ENCODE assay signal across 22 cellular contexts in the genomic region with DNA sequence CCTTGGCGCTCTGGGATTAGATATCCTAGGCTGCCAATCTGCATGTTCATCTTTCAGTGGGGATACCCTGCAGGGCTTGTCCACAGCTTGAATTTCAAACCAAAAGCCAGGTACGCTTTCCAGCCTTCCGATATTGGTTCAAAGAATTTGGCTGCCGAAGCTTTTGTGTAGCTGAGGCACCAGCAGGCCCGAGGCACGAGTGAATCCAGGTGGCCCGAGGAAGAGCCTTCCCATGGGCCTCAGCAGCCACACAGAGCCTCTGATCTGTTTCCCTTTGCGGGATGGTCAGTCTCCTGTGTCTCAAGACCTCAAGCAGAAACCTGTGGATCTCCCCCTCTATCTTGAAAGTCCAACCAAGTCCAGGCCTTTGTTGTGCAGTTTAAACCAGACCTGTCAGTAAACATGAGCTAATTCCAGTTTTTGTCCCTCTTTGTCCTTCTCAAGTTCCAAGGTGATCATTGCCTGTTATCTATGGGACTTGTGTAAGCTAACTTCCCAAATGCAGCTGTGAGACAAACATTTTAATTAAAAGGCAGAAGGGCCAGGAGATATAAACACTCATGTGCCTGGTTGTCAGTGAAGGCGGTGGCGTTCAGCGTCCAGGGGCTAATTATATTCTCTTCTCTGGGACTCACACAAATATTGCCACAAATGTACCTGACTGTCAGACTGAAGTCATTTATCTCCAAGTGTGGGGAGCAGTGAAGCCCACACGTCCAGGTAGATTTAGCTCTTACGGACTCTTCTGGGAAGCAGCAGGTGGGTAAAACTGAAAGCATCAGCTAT. TPM values are rescaled to one million over a fixed set of nuclear protein-coding genes. Genes with fewer than 3 reads are reported as not detected.
DNase-seq lines count a peak whose midpoint lies in the region; ATAC-seq and TF ChIP-seq lines count a peak whose summit lies in the region.
"Had no signal": no experiment of that assay in that cellular context is flagged by ENCODE, and none has a peak within 500 bp of the region (broad histone marks: within the 10 kb centered on the region; RNA-seq: fewer than 3 reads in every experiment).

No MANE protein-coding gene starts in this region.

- no peak overlapping the region for H3K4me3 ChIP-seq in testis
- H3K4me3 ChIP-seq: SJSA1 had no signal

- H3K9me3 ChIP-seq in KOPT-K1 (ENCODE audit: insufficient read depth, low read length, poor library complexity, severe bottlenecking) = no peaks in the 10 kb centered on the region
- H3K9me3 ChIP-seq in testis = no peaks in the 10 kb centered on the region

- ATAC-seq in GM19328 (IDR thresholded peaks at IDR 0.05; ENCODE audit: unreplicated experiment) = no peak
- ATAC-seq: activated CD4-positive, alpha-beta T cell treated with anti-CD3 and anti-CD28 coated beads for 36 hours had no signal

- H3K36me3 ChIP-seq in KOPT-K1 (ENCODE audit: insufficient read depth, low read length) (peaks cover 89% of the 10 kb centered on the region), testis (ENCODE audit: low read depth, missing control alignments) (no peaks in the 10 kb centered on the region)

- no peaks in the 10 kb centered on the region for H3K27me3 Mint-ChIP-seq in progenitor cell of endocrine pancreas
- no peaks in the 10 kb centered on the region for H3K27me3 Mint-ChIP-seq in activated CD4-positive, alpha-beta memory T cell treated with anti-CD3 and anti-CD28 coated beads, Interleukin-2, amount 10 ng/mL, durations not matched to agents 7 days and 5 days
- H3K27me3 Mint-ChIP-seq: activated CD4-positive, alpha-beta T cell treated with anti-CD3 and anti-CD28 coated beads for 36 hours; stimulated activated memory B cell treated with anti-CD40 and anti-IgM and Interleukin-4, amounts not matched to agents 10 μg/mL and 1 μg/mL and 100 μg/mL, for 72 hours had no signal

- POLR2A ChIA-PET in activated CD4-positive, alpha-beta memory T cell treated with anti-CD3 and anti-CD28 coated beads, Interleukin-2, amount 10 ng/mL, durations not matched to agents 7 days and 5 days (lab: Charles Lee) = no interaction called here

- H3K27ac ChIP-seq in KOPT-K1 (ENCODE audit: low read depth, low read length, poor library complexity, severe bottlenecking) (peak overlapping the region; percentile 98), epithelial cell of prostate (peak overlapping the region; percentile 85), testis (no peak overlapping the region)
- H3K27ac ChIP-seq: 22Rv1, SJSA1, VCaP had no signal

- no peak for TF ChIP-seq CTCF in progenitor cell of endocrine pancreas (IDR thresholded peaks at IDR 0.05; ENCODE audit: unreplicated experiment)
- TF ChIP-seq CTCF in testis (IDR thresholded peaks at IDR 0.05) = no peak

- peaks cover 21% of the 10 kb centered on the region for H3K36me3 Mint-ChIP-seq in progenitor cell of endocrine pancreas (ENCODE audit: insufficient read depth)
- H3K36me3 Mint-ChIP-seq in activated CD4-positive, alpha-beta memory T cell treated with anti-CD3 and anti-CD28 coated beads, Interleukin-2, amount 10 ng/mL, durations not matched to agents 7 days and 5 days (ENCODE audit: low read depth) = peaks cover 23% of the 10 kb centered on the region
- H3K36me3 Mint-ChIP-seq: activated naive CD4-positive, alpha-beta T cell treated with anti-CD3 and anti-CD28 coated beads, Interleukin-2, amount 50 U/mL, for 24 hours; stimulated activated memory B cell treated with anti-CD40 and anti-IgM and Interleukin-4, amounts not matched to agents 10 μg/mL and 1 μg/mL and 100 μg/mL, for 72 hours had no signal

- CTCF ChIA-PET in activated CD4-positive, alpha-beta memory T cell treated with anti-CD3 and anti-CD28 coated beads, Interleukin-2, amount 10 ng/mL, durations not matched to agents 7 days and 5 days (lab: Charles Lee) = interaction anchor here (2.1 kb wide), 1 partner anchor 34 kb away, joined by 6 read pairs; no protein-coding TSS in a partner anchor

- peak; percentile 38 to 67 (median 41) for DNase-seq in NCI-H1417 (lab: John Stamatoyannopoulos, UW)
- DNase-seq in NCI-H1417 treated with DMSO at 0.1 percent for 48 hours (lab: John Stamatoyannopoulos, UW) = no peak
- no peak for DNase-seq in epithelial cell of prostate (ENCODE audit: low read depth, low spot score)
- no peak for DNase-seq in progenitor cell of endocrine pancreas (ENCODE audit: low spot score, unreplicated experiment)
- DNase-seq in testis = no peak
- no peak for DNase-seq in activated CD4-positive, alpha-beta memory T cell treated with anti-CD3 and anti-CD28 coated beads, Interleukin-2, amount 10 ng/mL, durations not matched to agents 7 days and 5 days
- DNase-seq: activated CD4-positive, alpha-beta T cell treated with anti-CD3 and anti-CD28 coated beads for 36 hours; amniotic stem cell; KG1; mesendoderm; MM.1S; NCI-H1105 treated with DMSO at 0.1 percent for 48 hours; NCI-H2029 had no signal

- peak overlapping the region; percentile 74 for H3K27ac Mint-ChIP-seq in progenitor cell of endocrine pancreas
- H3K27ac Mint-ChIP-seq in activated CD4-positive, alpha-beta memory T cell treated with anti-CD3 and anti-CD28 coated beads, Interleukin-2, amount 10 ng/mL, durations not matched to agents 7 days and 5 days = no peak overlapping the region
- H3K27ac Mint-ChIP-seq: activated CD4-positive, alpha-beta T cell treated with anti-CD3 and anti-CD28 coated beads for 36 hours; activated naive CD4-positive, alpha-beta T cell treated with anti-CD3 and anti-CD28 coated beads, Interleukin-2, amount 50 U/mL, for 24 hours; stimulated activated memory B cell treated with anti-CD40 and anti-IgM and Interleukin-4, amounts not matched to agents 10 μg/mL and 1 μg/mL and 100 μg/mL, for 72 hours had no signal

- H3K4me3 Mint-ChIP-seq in progenitor cell of endocrine pancreas (ENCODE audit: low read depth) = no peak overlapping the region
- no peak overlapping the region for H3K4me3 Mint-ChIP-seq in activated CD4-positive, alpha-beta memory T cell treated with anti-CD3 and anti-CD28 coated beads, Interleukin-2, amount 10 ng/mL, durations not matched to agents 7 days and 5 days
- H3K4me3 Mint-ChIP-seq: activated CD4-positive, alpha-beta T cell treated with anti-CD3 and anti-CD28 coated beads for 36 hours; activated naive CD4-positive, alpha-beta T cell treated with anti-CD3 and anti-CD28 coated beads, Interleukin-2, amount 50 U/mL, for 24 hours; brain; CD14-positive monocyte; stimulated activated memory B cell treated with anti-CD40 and anti-IgM and Interleukin-4, amounts not matched to agents 10 μg/mL and 1 μg/mL and 100 μg/mL, for 72 hours had no signal

- no peaks in the 10 kb centered on the region for H3K9me3 Mint-ChIP-seq in progenitor cell of endocrine pancreas (ENCODE audit: low read depth)
- no peaks in the 10 kb centered on the region for H3K9me3 Mint-ChIP-seq in activated CD4-positive, alpha-beta memory T cell treated with anti-CD3 and anti-CD28 coated beads, Interleukin-2, amount 10 ng/mL, durations not matched to agents 7 days and 5 days
- H3K9me3 Mint-ChIP-seq: activated naive CD4-positive, alpha-beta T cell treated with anti-CD3 and anti-CD28 coated beads, Interleukin-2, amount 50 U/mL, for 24 hours; stimulated activated memory B cell treated with anti-CD40 and anti-IgM and Interleukin-4, amounts not matched to agents 10 μg/mL and 1 μg/mL and 100 μg/mL, for 72 hours had no signal

- WGBS in testis, 2 donors = 95% methylated on average over 13 of the region's 13 CpGs

- H3K4me1 ChIP-seq in testis = no peaks in the 10 kb centered on the region

- no peak for TF ChIP-seq POLR2A in testis (IDR thresholded peaks at IDR 0.05)

- peaks cover 32% of the 10 kb centered on the region for H3K4me1 Mint-ChIP-seq in progenitor cell of endocrine pancreas (ENCODE audit: low read depth)
- peaks cover 12% of the 10 kb centered on the region for H3K4me1 Mint-ChIP-seq in activated CD4-positive, alpha-beta memory T cell treated with anti-CD3 and anti-CD28 coated beads, Interleukin-2, amount 10 ng/mL, durations not matched to agents 7 days and 5 days
- H3K4me1 Mint-ChIP-seq: activated naive CD4-positive, alpha-beta T cell treated with anti-CD3 and anti-CD28 coated beads, Interleukin-2, amount 50 U/mL, for 24 hours; stimulated activated memory B cell treated with anti-CD40 and anti-IgM and Interleukin-4, amounts not matched to agents 10 μg/mL and 1 μg/mL and 100 μg/mL, for 72 hours had no signal

- H3K27me3 ChIP-seq in testis = no peaks in the 10 kb centered on the region
- H3K27me3 ChIP-seq: SJSA1 had no signal

- intact Hi-C loops in testis (cut with DNase I; ENCODE audit: low total_unique reads) = no loop called here

RNA-seq across cellular contexts. Expression of a gene that starts 30.6 kb away (rescaled TPM):
- 22.9 and 25.8 TPM in 2 replicates for total RNA-seq in progenitor cell of endocrine pancreas
- 1 to 10 TPM; 8.2 to 8.6 TPM for total RNA-seq in testis
- polyA plus RNA-seq in testis (ENCODE audit: insufficient read depth, low read depth, low replicate concordance) = 16.6 TPM
- 10 to 100 TPM; 17.5 to 17.7 TPM for total RNA-seq in activated CD4-positive, alpha-beta memory T cell treated with anti-CD3 and anti-CD28 coated beads, Interleukin-2, amount 10 ng/mL, durations not matched to agents 7 days and 5 days

Comparison
In these comparisons a context has a peak if more than half of its experiments do, and no peak if none do; other contexts are left out.
1. DNase-seq: peak in NCI-H1417 (3 of 3); none in NCI-H1417 treated with DMSO at 0.1 percent for 48 hours (single experiment), epithelial cell of prostate (single experiment), progenitor cell of endocrine pancreas (single experiment), testis (single experiment) and activated CD4-positive, alpha-beta memory T cell treated with anti-CD3 and anti-CD28 coated beads, Interleukin-2, amount 10 ng/mL, durations not matched to agents 7 days and 5 days (single experiment).
2. H3K27ac ChIP-seq: peak in KOPT-K1 (single experiment) and epithelial cell of prostate (single experiment); none in testis (0 of 2).